In the genomic region with DNA sequence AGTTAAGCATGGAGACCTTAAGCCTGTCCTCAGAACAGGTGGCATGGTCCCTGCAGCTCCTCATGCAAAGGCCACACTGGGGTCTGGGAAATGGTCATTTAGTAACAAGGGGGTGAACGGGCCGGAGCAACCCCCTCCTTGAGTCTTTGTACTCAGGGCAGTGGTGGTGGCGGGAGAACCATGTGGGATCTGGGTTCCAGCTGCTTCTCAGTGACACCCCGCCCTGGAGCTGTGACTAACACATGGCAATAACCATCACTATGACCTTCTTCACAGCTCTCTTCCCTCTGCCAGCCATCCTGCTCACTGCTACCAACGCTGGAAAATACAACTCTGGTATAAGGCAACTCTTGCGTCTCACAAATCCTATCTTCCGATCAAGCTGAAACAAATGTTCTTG, we compare ENCODE assay signal across 21 cellular contexts.
A peak's percentile ranks its signal among the peaks of the same experiment; 100 is the strongest.
DNase-seq lines count a peak whose midpoint lies in the region; ATAC-seq and TF ChIP-seq lines count a peak whose summit lies in the region.
"Had no signal": no experiment of that assay in that cellular context is flagged by ENCODE, and none has a peak within 500 bp of the region (broad histone marks: within the 10 kb centered on the region; RNA-seq: fewer than 3 reads in every experiment).

No MANE protein-coding gene starts in this region.

- no peak for TF ChIP-seq CTCF in HFFc6 (IDR thresholded peaks at IDR 0.05)

- no peaks in the 10 kb centered on the region for H3K9me3 Mint-ChIP-seq in stimulated activated naive CD8-positive, alpha-beta T cell treated with anti-CD3 and anti-CD28 coated beads, Interleukin-15, Interleukin-2, amounts not matched to agents 100 ng/mL and 50 ng/mL, for 24 hours
- no peaks in the 10 kb centered on the region for H3K9me3 Mint-ChIP-seq in stimulated activated naive CD8-positive, alpha-beta T cell treated with anti-CD3 and anti-CD28 coated beads, Interleukin-15, amount 100 ng/mL, for 72 hours
- H3K9me3 Mint-ChIP-seq in activated CD8-positive, alpha-beta T cell treated with anti-CD3 and anti-CD28 coated beads, Interleukin-2, amount 10 ng/mL, durations not matched to agents 7 days and 5 days (ENCODE audit: insufficient read depth), result no peaks in the 10 kb centered on the region
- H3K9me3 Mint-ChIP-seq in naive thymus-derived CD8-positive, alpha-beta T cell, result no peaks in the 10 kb centered on the region
- H3K9me3 Mint-ChIP-seq in HFFc6, result no peaks in the 10 kb centered on the region

- DNase-seq in stimulated activated naive CD8-positive, alpha-beta T cell treated with anti-CD3 and anti-CD28 coated beads, Interleukin-15, amount 100 ng/mL, for 72 hours, result no peak
- peak; percentile 17 for DNase-seq in activated CD8-positive, alpha-beta T cell treated with anti-CD3 and anti-CD28 coated beads, Interleukin-2, amount 10 ng/mL, durations not matched to agents 7 days and 5 days
- DNase-seq in naive thymus-derived CD8-positive, alpha-beta T cell, result no peak
- DNase-seq in HFFc6, result no peak
- DNase-seq in posterior vena cava (ENCODE audit: low spot score), result no peak
- DNase-seq: activated CD4-positive, alpha-beta T cell treated with anti-CD3 and anti-CD28 coated beads, Interleukin-2, amount 50 U/mL, for 48 hours; activated T-cell treated with anti-CD3 and anti-CD28 coated beads, Interleukin-2, amount 50 U/mL, for 48 hours; colonic mucosa; DMS79; midbrain; MM.1S; NCI-H1436 treated with DMSO at 0.1 percent for 48 hours; NCI-H2171; NCI-H526; occipital lobe; right cardiac atrium; stimulated activated CD4-positive, alpha-beta T cell treated with anti-CD3 and anti-CD28 coated beads, Interleukin-15, amount 100 ng/mL, for 24 hours had no signal

- peak overlapping the region; percentile 26 for H3K27ac Mint-ChIP-seq in stimulated activated naive CD8-positive, alpha-beta T cell treated with anti-CD3 and anti-CD28 coated beads, Interleukin-15, Interleukin-2, amounts not matched to agents 100 ng/mL and 50 ng/mL, for 24 hours
- H3K27ac Mint-ChIP-seq in stimulated activated naive CD8-positive, alpha-beta T cell treated with anti-CD3 and anti-CD28 coated beads, Interleukin-15, amount 100 ng/mL, for 72 hours, result peak overlapping the region in 1 of 2 donors; percentile 13
- H3K27ac Mint-ChIP-seq in activated CD8-positive, alpha-beta T cell treated with anti-CD3 and anti-CD28 coated beads, Interleukin-2, amount 10 ng/mL, durations not matched to agents 7 days and 5 days, result no peak overlapping the region
- H3K27ac Mint-ChIP-seq in naive thymus-derived CD8-positive, alpha-beta T cell, result peak overlapping the region in 8 of 10 donors; percentile 35 to 91 (median 66)
- H3K27ac Mint-ChIP-seq in HFFc6, result no peak overlapping the region

- intact Hi-C loops in posterior vena cava (cut with DNase I), result loop anchor here in 1 of 2 donors (10.0 kb wide), 1 partner anchor 291 kb away; no protein-coding TSS in a partner anchor

- H3K4me3 Mint-ChIP-seq in stimulated activated naive CD8-positive, alpha-beta T cell treated with anti-CD3 and anti-CD28 coated beads, Interleukin-15, Interleukin-2, amounts not matched to agents 100 ng/mL and 50 ng/mL, for 24 hours, result no peak overlapping the region
- H3K4me3 Mint-ChIP-seq in stimulated activated naive CD8-positive, alpha-beta T cell treated with anti-CD3 and anti-CD28 coated beads, Interleukin-15, amount 100 ng/mL, for 72 hours, result no peak overlapping the region
- H3K4me3 Mint-ChIP-seq in activated CD8-positive, alpha-beta T cell treated with anti-CD3 and anti-CD28 coated beads, Interleukin-2, amount 10 ng/mL, durations not matched to agents 7 days and 5 days, result no peak overlapping the region
- H3K4me3 Mint-ChIP-seq in naive thymus-derived CD8-positive, alpha-beta T cell, result peak overlapping the region in 4 of 10 donors; percentile 14 to 55 (median 33)
- no peak overlapping the region for H3K4me3 Mint-ChIP-seq in HFFc6

- no peaks in the 10 kb centered on the region for H3K27me3 Mint-ChIP-seq in stimulated activated naive CD8-positive, alpha-beta T cell treated with anti-CD3 and anti-CD28 coated beads, Interleukin-15, Interleukin-2, amounts not matched to agents 100 ng/mL and 50 ng/mL, for 24 hours
- no peaks in the 10 kb centered on the region for H3K27me3 Mint-ChIP-seq in stimulated activated naive CD8-positive, alpha-beta T cell treated with anti-CD3 and anti-CD28 coated beads, Interleukin-15, amount 100 ng/mL, for 72 hours
- no peaks in the 10 kb centered on the region for H3K27me3 Mint-ChIP-seq in activated CD8-positive, alpha-beta T cell treated with anti-CD3 and anti-CD28 coated beads, Interleukin-2, amount 10 ng/mL, durations not matched to agents 7 days and 5 days (ENCODE audit: low read depth)
- no peaks in the 10 kb centered on the region for H3K27me3 Mint-ChIP-seq in naive thymus-derived CD8-positive, alpha-beta T cell
- peaks cover 2% of the 10 kb centered on the region; the same call in 1 of the 2 replicates for H3K27me3 Mint-ChIP-seq in HFFc6 (ENCODE audit: insufficient read depth)

- H3K36me3 Mint-ChIP-seq in stimulated activated naive CD8-positive, alpha-beta T cell treated with anti-CD3 and anti-CD28 coated beads, Interleukin-15, Interleukin-2, amounts not matched to agents 100 ng/mL and 50 ng/mL, for 24 hours (ENCODE audit: low read depth), result peaks cover 62% of the 10 kb centered on the region
- peaks cover 63% of the 10 kb centered on the region for H3K36me3 Mint-ChIP-seq in activated CD8-positive, alpha-beta T cell treated with anti-CD3 and anti-CD28 coated beads, Interleukin-2, amount 10 ng/mL, durations not matched to agents 7 days and 5 days (ENCODE audit: low read depth)
- peaks cover 0 to 91% (median 11%) of the 10 kb centered on the region in 3 donors for H3K36me3 Mint-ChIP-seq in naive thymus-derived CD8-positive, alpha-beta T cell
- H3K36me3 Mint-ChIP-seq in HFFc6 (ENCODE audit: low read depth), result peaks cover 17% of the 10 kb centered on the region

- ATAC-seq in stimulated activated naive CD8-positive, alpha-beta T cell treated with anti-CD3 and anti-CD28 coated beads, Interleukin-15, amount 100 ng/mL, for 72 hours, result no peak
- ATAC-seq in activated CD8-positive, alpha-beta T cell treated with anti-CD3 and anti-CD28 coated beads, Interleukin-2, amount 10 ng/mL, durations not matched to agents 7 days and 5 days, result no peak
- ATAC-seq in naive thymus-derived CD8-positive, alpha-beta T cell, result no peak
- ATAC-seq in HG03280 (IDR thresholded peaks at IDR 0.05; ENCODE audit: unreplicated experiment), result no peak
- ATAC-seq: K562, left lobe of liver, right cardiac atrium had no signal

- CTCF ChIA-PET in activated CD8-positive, alpha-beta T cell treated with anti-CD3 and anti-CD28 coated beads, Interleukin-2, amount 10 ng/mL, durations not matched to agents 7 days and 5 days (lab: Charles Lee), result interaction anchor here (4.8 kb wide), 1 partner anchor 19 kb away, joined by 29 read pairs; no protein-coding TSS in a partner anchor

- POLR2A ChIA-PET in activated CD8-positive, alpha-beta T cell treated with anti-CD3 and anti-CD28 coated beads, Interleukin-2, amount 10 ng/mL, durations not matched to agents 7 days and 5 days (lab: Charles Lee), result no interaction called here
- POLR2A ChIA-PET in naive thymus-derived CD8-positive, alpha-beta T cell (lab: Charles Lee), result interaction anchor here (1.8 to 1.9 kb wide), 2 partner anchors 9 to 303 kb away, joined by 6 to 12 read pairs; a partner anchor contains a TSS

- H3K4me1 Mint-ChIP-seq in stimulated activated naive CD8-positive, alpha-beta T cell treated with anti-CD3 and anti-CD28 coated beads, Interleukin-15, Interleukin-2, amounts not matched to agents 100 ng/mL and 50 ng/mL, for 24 hours (ENCODE audit: low read depth), result peaks cover 80% of the 10 kb centered on the region
- peaks cover 68% of the 10 kb centered on the region for H3K4me1 Mint-ChIP-seq in stimulated activated naive CD8-positive, alpha-beta T cell treated with anti-CD3 and anti-CD28 coated beads, Interleukin-15, amount 100 ng/mL, for 72 hours
- H3K4me1 Mint-ChIP-seq in activated CD8-positive, alpha-beta T cell treated with anti-CD3 and anti-CD28 coated beads, Interleukin-2, amount 10 ng/mL, durations not matched to agents 7 days and 5 days (ENCODE audit: low read depth), result peaks cover 64% of the 10 kb centered on the region
- peaks cover 49 to 95% (median 81%) of the 10 kb centered on the region in 4 donors for H3K4me1 Mint-ChIP-seq in naive thymus-derived CD8-positive, alpha-beta T cell
- H3K4me1 Mint-ChIP-seq in HFFc6 (ENCODE audit: low read depth), result peaks cover 33% of the 10 kb centered on the region

Comparison
In these comparisons a context has a peak if more than half of its experiments do, and no peak if none do; other contexts are left out.
1. H3K27ac Mint-ChIP-seq: peak in stimulated activated naive CD8-positive, alpha-beta T cell treated with anti-CD3 and anti-CD28 coated beads, Interleukin-15, Interleukin-2, amounts not matched to agents 100 ng/mL and 50 ng/mL, for 24 hours (single experiment) and naive thymus-derived CD8-positive, alpha-beta T cell (8 of 10); none in activated CD8-positive, alpha-beta T cell treated with anti-CD3 and anti-CD28 coated beads, Interleukin-2, amount 10 ng/mL, durations not matched to agents 7 days and 5 days (single experiment) and HFFc6 (single experiment).